35 cellular contexts compared by ENCODE assay signal in the genomic region with DNA sequence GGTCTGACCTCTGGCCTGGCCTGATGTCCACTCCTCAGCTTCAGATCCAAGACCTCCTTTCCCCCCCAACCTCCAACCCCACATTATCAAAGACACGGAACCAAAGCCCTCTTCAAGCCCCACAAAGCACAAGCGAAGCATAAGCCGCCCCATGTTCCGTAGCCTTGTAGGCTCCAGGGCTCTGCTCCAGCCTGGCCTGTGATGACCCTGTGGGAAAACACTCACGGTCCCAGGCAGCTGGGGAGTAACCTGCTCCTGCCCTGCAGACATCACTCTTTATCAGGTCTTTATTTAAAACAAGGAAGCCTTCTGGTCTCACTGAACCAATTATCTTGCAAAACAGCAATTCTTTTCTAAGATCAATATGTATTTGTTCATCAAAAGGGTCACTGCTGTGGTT. TPM values are rescaled to one million over a fixed set of nuclear protein-coding genes. Genes with fewer than 3 reads are reported as not detected.
"Had no signal": no experiment of that assay in that cellular context is flagged by ENCODE, and none has a peak within 500 bp of the region (broad histone marks: within the 10 kb centered on the region; RNA-seq: fewer than 3 reads in every experiment).

No MANE protein-coding gene starts in this region.

- H3K9me3 ChIP-seq: SJCRH30 had no signal

- H3K4me3 ChIP-seq: cardiac muscle cell, K562, PC-9, SJCRH30, SK-N-MC had no signal

- ATAC-seq: activated CD8-positive, alpha-beta memory T cell treated with anti-CD3 and anti-CD28 coated beads, Interleukin-2, amount 10 ng/mL, durations not matched to agents 7 days and 5 days; activated T-cell treated with anti-CD3 and anti-CD28 coated beads, Interleukin-2, amount 50 U/mL, for 72 hours; activated T-helper 17 cell treated with anti-CD3 and anti-CD28 coated beads, Interleukin-2, amount 50 U/mL, for 72 hours; K562 had no signal

- H3K27me3 ChIP-seq: cardiac muscle cell had no signal

- H3K36me3 ChIP-seq: cardiac muscle cell, SJCRH30, WERI-Rb-1 had no signal

- DNase-seq: activated CD4-positive, alpha-beta memory T cell treated with anti-CD3 and anti-CD28 coated beads, Interleukin-2, amount 10 ng/mL, durations not matched to agents 7 days and 5 days; activated CD4-positive, alpha-beta T cell treated with anti-CD3 and anti-CD28 coated beads for 1 hour; activated CD4-positive, alpha-beta T cell treated with anti-CD3 and anti-CD28 coated beads for 48 hours; activated CD4-positive, CD25-positive, alpha-beta regulatory T cell; activated CD8-positive, alpha-beta memory T cell treated with anti-CD3 and anti-CD28 coated beads for 24 hours; activated CD8-positive, alpha-beta memory T cell treated with anti-CD3 and anti-CD28 coated beads, Interleukin-2, amount 10 ng/mL, durations not matched to agents 7 days and 5 days; activated effector memory CD4-positive, alpha-beta T cell treated with anti-CD3 and anti-CD28 coated beads, Interleukin-2, amount 50 U/mL, for 16 hours; activated naive CD4-positive, alpha-beta T cell; activated naive CD4-positive, alpha-beta T cell treated with anti-CD3 and anti-CD28 coated beads, Interleukin-2, amount 50 U/mL, for 16 hours; activated naive CD8-positive, alpha-beta T cell treated with anti-CD3 and anti-CD28 coated beads for 36 hours; activated T-cell treated with anti-CD3 and anti-CD28 coated beads, Interleukin-2, amount 50 U/mL, for 1 hour; activated T-cell treated with anti-CD3 and anti-CD28 coated beads, Interleukin-2, amount 50 U/mL, for 72 hours; amniotic stem cell; aorta; NCI-H1092 treated with DMSO at 0.1 percent for 48 hours; NCI-H1417; NCI-H146; NCI-H187; NCI-H2029 treated with DMSO at 0.1 percent for 48 hours; NCI-H2107; NCI-H2171; NCI-H510A; NCI-H526; NCI-H748 treated with DMSO at 0.1 percent for 48 hours; PC-9; SHP77; SJCRH30; T1000; WERI-Rb-1 had no signal

- H3K27ac ChIP-seq: cardiac muscle cell, PC-9, RWPE1, SJCRH30, SK-N-MC, WERI-Rb-1 had no signal

- FAIRE-seq: K562, RCC 7860 had no signal

- H3K4me1 ChIP-seq: SJCRH30 had no signal

RNA-seq across cellular contexts. Expression of gene WNK2, which starts 15.4 kb away (rescaled TPM):
- total RNA-seq: activated CD8-positive, alpha-beta memory T cell treated with anti-CD3 and anti-CD28 coated beads, Interleukin-2, amount 10 ng/mL, durations not matched to agents 7 days and 5 days; SJCRH30 had no signal
